In the genomic region with DNA sequence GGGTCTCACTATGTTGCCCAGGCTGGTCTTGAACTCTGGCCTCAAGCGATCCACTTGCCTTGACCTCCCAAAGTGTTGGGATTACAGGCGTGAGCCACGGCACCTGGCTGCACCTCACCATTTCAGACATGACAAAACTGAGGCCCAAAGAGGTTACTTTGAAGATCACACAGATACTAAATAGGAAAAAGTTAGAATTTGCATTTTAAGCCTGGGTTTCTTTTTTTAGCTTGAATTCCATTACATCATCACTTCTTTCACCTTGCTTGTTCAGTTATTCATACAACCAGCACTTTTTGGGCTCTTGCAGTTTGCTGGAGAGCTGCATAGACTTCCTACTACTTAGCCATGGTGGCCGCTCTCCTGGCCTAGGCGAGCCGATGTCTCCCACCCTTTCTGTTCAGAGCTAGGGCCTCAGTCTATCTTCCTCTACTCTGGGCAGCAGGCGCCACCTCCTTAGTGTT, we compare ENCODE assay signal across 9 cellular contexts. TPM values are rescaled to one million over a fixed set of nuclear protein-coding genes. Genes with fewer than 3 reads are reported as not detected.
A peak's percentile ranks its signal among the peaks of the same experiment; 100 is the strongest.
DNase-seq lines count a peak whose midpoint lies in the region; ATAC-seq, FAIRE-seq and TF ChIP-seq lines count a peak whose summit lies in the region.
"Had no signal": no experiment of that assay in that cellular context is flagged by ENCODE, and none has a peak within 500 bp of the region (broad histone marks: within the 10 kb centered on the region; RNA-seq: fewer than 3 reads in every experiment).

No MANE protein-coding gene starts in this region.

- peak overlapping the region; percentile 98 for H3K27ac Mint-ChIP-seq in activated CD4-positive, alpha-beta T cell treated with anti-CD3 and anti-CD28 coated beads for 36 hours
- H3K27ac Mint-ChIP-seq in memory B cell = peak overlapping the region; percentile 96

- H3K27me3 ChIP-seq in GM06990 (replicated peaks; ENCODE audit: control insufficient read depth, insufficient read depth, low read length) (no peaks in the 10 kb centered on the region), uterus (no peaks in the 10 kb centered on the region)
- H3K27me3 ChIP-seq: dorsolateral prefrontal cortex had no signal

- TF ChIP-seq POLR2A in uterus (IDR thresholded peaks at IDR 0.05) = no peak

- no peaks in the 10 kb centered on the region for H3K36me3 ChIP-seq in GM06990 (ENCODE audit: control insufficient read depth, insufficient read depth, low read length)
- no peaks in the 10 kb centered on the region for H3K36me3 ChIP-seq in HEK293 (ENCODE audit: control insufficient read depth in 2 of 2, insufficient read depth in 1 of 2, low read length in 2 of 2)
- H3K36me3 ChIP-seq in uterus = no peaks in the 10 kb centered on the region

- peak; percentile 54 for ATAC-seq in activated CD4-positive, alpha-beta T cell treated with anti-CD3 and anti-CD28 coated beads for 36 hours
- ATAC-seq in memory B cell (ENCODE audit: low read depth) (no peak), GM18873 (IDR thresholded peaks at IDR 0.05; ENCODE audit: low FRiP score, unreplicated experiment) (no peak), left cardiac atrium (no peak)

- peak overlapping the region; percentile 71 for H3K4me3 Mint-ChIP-seq in activated CD4-positive, alpha-beta T cell treated with anti-CD3 and anti-CD28 coated beads for 36 hours
- peak overlapping the region; percentile 50 for H3K4me3 Mint-ChIP-seq in memory B cell

- intact Hi-C loops in activated CD4-positive, alpha-beta T cell treated with anti-CD3 and anti-CD28 coated beads for 36 hours (cut with DNase I, micrococcal nuclease) = loop anchor here (1.0 to 10.0 kb wide), 20 partner anchors 16 to 387 kb away; partner anchors contain the start of genes CD101 (in 2 of the 2), CD2 (in 2 of the 2), TTF2 (in 2 of the 2) and CD58 (in 1 of the 2)
- intact Hi-C loops in uterus (cut with DNase I; ENCODE audit: low total_unique reads) (loop anchor here (5.0 kb wide), 1 partner anchor 319 kb away; no protein-coding TSS in a partner anchor), left cardiac atrium (cut with DNase I) (loop anchor here in 1 of 2 donors (2.0 kb wide), 1 partner anchor 317 kb away; no protein-coding TSS in a partner anchor)

- H3K4me1 ChIP-seq in HEK293 (ENCODE audit: control insufficient read depth, insufficient read depth, low read length) = no peaks in the 10 kb centered on the region
- H3K4me1 ChIP-seq in uterus = no peaks in the 10 kb centered on the region

- H3K4me3 ChIP-seq in GM06990 (replicated peaks; ENCODE audit: low read depth, low read length) = no peak overlapping the region
- H3K4me3 ChIP-seq in HEK293 (ENCODE audit: low read depth, low read length) = no peak overlapping the region
- H3K4me3 ChIP-seq in uterus = no peak overlapping the region
- H3K4me3 ChIP-seq: dorsolateral prefrontal cortex had no signal

- H3K27ac ChIP-seq in HEK293 (ENCODE audit: extremely low read depth, low read depth, low read length) (no peak overlapping the region), uterus (no peak overlapping the region)

- no peaks in the 10 kb centered on the region for H3K27me3 Mint-ChIP-seq in activated CD4-positive, alpha-beta T cell treated with anti-CD3 and anti-CD28 coated beads for 36 hours
- H3K27me3 Mint-ChIP-seq in memory B cell = no peaks in the 10 kb centered on the region

- CTCF ChIA-PET in HEK293 (lab: Yijun Ruan, JAX) = interaction anchor here (0.5 to 3.4 kb wide), 30 partner anchors 10 to 766 kb away, joined by 3 to 23 read pairs (median 4); partner anchors contain the start of gene TTF2
- CTCF ChIA-PET in activated CD4-positive, alpha-beta T cell treated with anti-CD3 and anti-CD28 coated beads for 36 hours (lab: Charles Lee) = interaction anchor here (0.6 to 8.0 kb wide), 35 partner anchors 9 to 389 kb away, joined by 3 to 213 read pairs (median 4); partner anchors contain the start of genes CD2 and TTF2

- POLR2A ChIA-PET in HEK293 (lab: Yijun Ruan, JAX) = interaction anchor here (1.5 kb wide), 1 partner anchor 322 kb away, joined by 5 read pairs; the partner anchor contains the start of gene TTF2
- POLR2A ChIA-PET in activated CD4-positive, alpha-beta T cell treated with anti-CD3 and anti-CD28 coated beads for 36 hours (lab: Charles Lee) = interaction anchor here (0.6 to 4.8 kb wide), 23 partner anchors 10 to 362 kb away, joined by 3 to 482 read pairs (median 5); partner anchors contain the start of genes CD2 and TTF2

- H3K36me3 Mint-ChIP-seq in activated CD4-positive, alpha-beta T cell treated with anti-CD3 and anti-CD28 coated beads for 36 hours (ENCODE audit: low read depth) = peaks cover 19% of the 10 kb centered on the region
- peaks cover 4% of the 10 kb centered on the region for H3K36me3 Mint-ChIP-seq in memory B cell

- H3K9me3 ChIP-seq in HEK293 (ENCODE audit: control insufficient read depth, insufficient read depth, low read depth, low read length) (no peaks in the 10 kb centered on the region), uterus (no peaks in the 10 kb centered on the region)

- TF ChIP-seq CTCF in GM06990 (IDR thresholded peaks at IDR 0.05; ENCODE audit: insufficient read depth, low read length, poor library complexity, severe bottlenecking) (no peak), HEK293 (tag by site-specific recombination; IDR thresholded peaks at IDR 0.05) (no peak), uterus (IDR thresholded peaks at IDR 0.05) (no peak)

- FAIRE-seq in urothelium cell line (lab: Jason Lieb, UNC) = no peak

- peaks cover 57% of the 10 kb centered on the region for H3K4me1 Mint-ChIP-seq in activated CD4-positive, alpha-beta T cell treated with anti-CD3 and anti-CD28 coated beads for 36 hours
- peaks cover 33% of the 10 kb centered on the region for H3K4me1 Mint-ChIP-seq in memory B cell

- DNase-seq in GM06990 (ENCODE audit: extremely low read depth, insufficient read length) (peak; percentile 75), memory B cell (ENCODE audit: low spot score in 2 of 2) (no peak), uterus (no peak), left cardiac atrium (no peak), urothelium cell line (ENCODE audit: low spot score) (no peak)
- DNase-seq in activated CD4-positive, alpha-beta T cell treated with anti-CD3 and anti-CD28 coated beads for 36 hours = peak; percentile 69

- peaks cover 15% of the 10 kb centered on the region for H3K9me3 Mint-ChIP-seq in activated CD4-positive, alpha-beta T cell treated with anti-CD3 and anti-CD28 coated beads for 36 hours (ENCODE audit: low read depth)
- H3K9me3 Mint-ChIP-seq in memory B cell = peaks cover 3% of the 10 kb centered on the region

TF ChIP-seq in HEK293, 187 proteins besides CTCF, POLR2A, EP300 and RAD21:
- TF ChIP-seq ZNF76 (tag by site-specific recombination; IDR thresholded peaks at IDR 0.05; ENCODE audit: borderline replicate concordance, low read depth) (no peak), SCRT1 (tag by site-specific recombination; IDR thresholded peaks at IDR 0.05; ENCODE audit: borderline replicate concordance) (no peak), ZNF121 (tag by site-specific recombination; IDR thresholded peaks at IDR 0.05) (peak; percentile 74; the same call in 1 of the 2 replicates)
- TF ChIP-seq, protein P1, sequence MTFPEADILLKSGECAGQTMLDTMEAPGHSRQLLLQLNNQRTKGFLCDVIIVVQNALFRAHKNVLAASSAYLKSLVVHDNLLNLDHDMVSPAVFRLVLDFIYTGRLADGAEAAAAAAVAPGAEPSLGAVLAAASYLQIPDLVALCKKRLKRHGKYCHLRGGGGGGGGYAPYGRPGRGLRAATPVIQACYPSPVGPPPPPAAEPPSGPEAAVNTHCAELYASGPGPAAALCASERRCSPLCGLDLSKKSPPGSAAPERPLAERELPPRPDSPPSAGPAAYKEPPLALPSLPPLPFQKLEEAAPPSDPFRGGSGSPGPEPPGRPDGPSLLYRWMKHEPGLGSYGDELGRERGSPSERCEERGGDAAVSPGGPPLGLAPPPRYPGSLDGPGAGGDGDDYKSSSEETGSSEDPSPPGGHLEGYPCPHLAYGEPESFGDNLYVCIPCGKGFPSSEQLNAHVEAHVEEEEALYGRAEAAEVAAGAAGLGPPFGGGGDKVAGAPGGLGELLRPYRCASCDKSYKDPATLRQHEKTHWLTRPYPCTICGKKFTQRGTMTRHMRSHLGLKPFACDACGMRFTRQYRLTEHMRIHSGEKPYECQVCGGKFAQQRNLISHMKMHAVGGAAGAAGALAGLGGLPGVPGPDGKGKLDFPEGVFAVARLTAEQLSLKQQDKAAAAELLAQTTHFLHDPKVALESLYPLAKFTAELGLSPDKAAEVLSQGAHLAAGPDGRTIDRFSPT (tag by site-specific recombination; IDR thresholded peaks at IDR 0.05) = no peak
- TF ChIP-seq, protein P2, sequence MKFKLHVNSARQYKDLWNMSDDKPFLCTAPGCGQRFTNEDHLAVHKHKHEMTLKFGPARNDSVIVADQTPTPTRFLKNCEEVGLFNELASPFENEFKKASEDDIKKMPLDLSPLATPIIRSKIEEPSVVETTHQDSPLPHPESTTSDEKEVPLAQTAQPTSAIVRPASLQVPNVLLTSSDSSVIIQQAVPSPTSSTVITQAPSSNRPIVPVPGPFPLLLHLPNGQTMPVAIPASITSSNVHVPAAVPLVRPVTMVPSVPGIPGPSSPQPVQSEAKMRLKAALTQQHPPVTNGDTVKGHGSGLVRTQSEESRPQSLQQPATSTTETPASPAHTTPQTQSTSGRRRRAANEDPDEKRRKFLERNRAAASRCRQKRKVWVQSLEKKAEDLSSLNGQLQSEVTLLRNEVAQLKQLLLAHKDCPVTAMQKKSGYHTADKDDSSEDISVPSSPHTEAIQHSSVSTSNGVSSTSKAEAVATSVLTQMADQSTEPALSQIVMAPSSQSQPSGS (tag by site-specific recombination; IDR thresholded peaks at IDR 0.05; ENCODE audit: low read depth) = peak; percentile 49; the same call in 1 of the 2 replicates

RNA-seq across cellular contexts. Expression of gene CD2, which starts 16.3 kb away (rescaled TPM):
- total RNA-seq in activated CD4-positive, alpha-beta T cell treated with anti-CD3 and anti-CD28 coated beads for 36 hours = 100 to 1,000 TPM; 287 to 291 TPM
- total RNA-seq in uterus (1 to 10 TPM in 2 of 4 donors, under 1 TPM in 1, not detected in 1; 0.35 to 1.2 (median 1.0) TPM), left cardiac atrium (1 to 10 TPM; 1.4 to 3.5 TPM)

Comparison
In these comparisons a context has a peak if more than half of its experiments do, and no peak if none do; other contexts are left out.
1. DNase-seq: peak in GM06990 (single experiment) and activated CD4-positive, alpha-beta T cell treated with anti-CD3 and anti-CD28 coated beads for 36 hours (single experiment); none in memory B cell (0 of 2), uterus (0 of 2), left cardiac atrium (single experiment) and urothelium cell line (single experiment).
2. RNA of gene CD2, which starts 16.3 kb away (total RNA-seq): 287 to 291 TPM in activated CD4-positive, alpha-beta T cell treated with anti-CD3 and anti-CD28 coated beads for 36 hours; 1.4 to 3.5 TPM in left cardiac atrium and 0.35 to 1.2 TPM in uterus; every median in the first group is over 10 times any median in the second.